In the genomic region with DNA sequence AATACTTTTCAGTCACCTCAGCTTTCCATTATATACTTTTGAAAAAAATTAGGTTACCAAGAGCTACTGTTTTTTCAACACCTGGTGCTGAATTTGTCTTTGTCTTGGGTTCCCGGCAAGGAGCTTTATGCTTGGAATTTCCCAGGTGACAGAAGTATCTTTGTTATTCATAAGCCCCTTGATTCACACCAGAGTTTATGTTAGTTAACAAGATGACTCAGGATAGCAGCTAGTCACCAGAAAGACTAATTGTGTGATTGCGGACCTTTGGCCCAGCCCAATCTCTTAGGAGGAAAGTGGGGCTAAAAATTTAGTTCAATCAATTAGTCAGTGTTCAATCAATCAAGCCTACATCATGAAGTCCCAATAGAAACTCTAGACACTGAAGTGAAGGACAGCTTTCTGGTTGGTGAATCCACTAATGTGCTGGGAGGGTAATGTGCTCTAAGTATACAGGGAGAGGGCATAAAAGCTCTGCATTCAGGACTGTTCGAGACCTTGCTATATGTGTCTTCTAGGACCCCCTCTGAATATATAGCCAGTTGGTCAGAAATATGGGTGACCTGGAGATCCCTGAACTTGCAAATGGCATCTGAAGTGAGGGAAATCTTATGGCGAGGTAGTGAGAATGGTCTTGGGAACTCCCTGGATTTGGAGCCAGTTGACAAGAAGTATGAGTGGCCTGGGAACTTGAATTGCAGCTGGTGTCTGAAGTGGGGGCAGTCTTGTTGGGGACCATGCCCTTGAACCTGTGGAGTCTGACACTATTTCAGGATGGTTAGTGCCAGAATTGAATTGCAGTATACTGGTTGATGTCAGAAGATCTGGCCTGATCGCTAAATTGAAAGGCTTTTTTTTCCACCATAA, we compare ENCODE assay signal across 11 cellular contexts. TPM values are rescaled to one million over a fixed set of nuclear protein-coding genes. Genes with fewer than 3 reads are reported as not detected.
A peak's percentile ranks its signal among the peaks of the same experiment; 100 is the strongest.
DNase-seq lines count a peak whose midpoint lies in the region; TF ChIP-seq lines count a peak whose summit lies in the region.
"Had no signal": no experiment of that assay in that cellular context is flagged by ENCODE, and none has a peak within 500 bp of the region (broad histone marks: within the 10 kb centered on the region; RNA-seq: fewer than 3 reads in every experiment).

No MANE protein-coding gene starts in this region.

- 49% methylated on average over 4 of the region's 5 CpGs for WGBS in HUES64
- 57 to 100% methylated on average over 3 to 5 of the region's 5 CpGs for WGBS in endodermal cell (ENCODE audit: insufficient coverage in 1 of 2, insufficient read length in 1 of 2), 2 experiments
- no CpG with 5 or more reads among the region's 5 CpGs for WGBS in neuronal stem cell (ENCODE audit: extremely low coverage in 2 of 2, insufficient read length in 2 of 2, insufficient replicate concordance in 1 of 2), 2 donors

- H3K4me3 ChIP-seq in GM12865 (ENCODE audit: low read depth, low read length) (no peak overlapping the region), HUES64 (ENCODE audit: low read length) (peak overlapping the region; percentile 20; the same call in 1 of the 2 replicates), endodermal cell (ENCODE audit: low read length) (peak overlapping the region; percentile 16), neuronal stem cell (ENCODE audit: low read length in 2 of 2) (no peak overlapping the region), brain microvascular endothelial cell (ENCODE audit: low read depth, low read length) (no peak overlapping the region)
- H3K4me3 ChIP-seq: esophagus squamous epithelium, MG63 had no signal

- H3K4me1 Mint-ChIP-seq in endodermal cell: peaks cover 20% of the 10 kb centered on the region

- H3K4me1 ChIP-seq in HUES64 (ENCODE audit: insufficient read depth, low read length) (peaks cover 23% of the 10 kb centered on the region), endodermal cell (ENCODE audit: control insufficient read depth, insufficient read depth, low read length) (no peaks in the 10 kb centered on the region), neuronal stem cell (ENCODE audit: control insufficient read depth in 2 of 2, insufficient read depth in 1 of 2, low read depth in 1 of 2, low read length in 2 of 2) (peaks cover 3 to 4% of the 10 kb centered on the region in 2 donors)

- no peak overlapping the region for H2BK120ac ChIP-seq in neuronal stem cell (ENCODE audit: low read depth, low read length)

- H3K23ac ChIP-seq in neuronal stem cell (ENCODE audit: low read depth, low read length, poor library complexity): no peak overlapping the region

- no peak overlapping the region for H3K18ac ChIP-seq in neuronal stem cell (ENCODE audit: low read length)

- H2BK5ac ChIP-seq in neuronal stem cell (ENCODE audit: low read length): no peak overlapping the region

- H3K27ac Mint-ChIP-seq in endodermal cell: peak overlapping the region; percentile 32

- no peak overlapping the region for H2BK15ac ChIP-seq in neuronal stem cell (ENCODE audit: low read length)

- no peak overlapping the region for H4K8ac ChIP-seq in neuronal stem cell (ENCODE audit: low read depth, low read length)

- no peaks in the 10 kb centered on the region for H3K27me3 Mint-ChIP-seq in endodermal cell (ENCODE audit: insufficient read depth)

- no peak overlapping the region for H2AFZ ChIP-seq in neuronal stem cell (ENCODE audit: low read length)

- H3K4ac ChIP-seq in neuronal stem cell (ENCODE audit: low read length): no peak overlapping the region

- H3K27ac ChIP-seq in HUES64 (ENCODE audit: low read depth, low read length) (peak overlapping the region; percentile 81), endodermal cell (ENCODE audit: low read depth, low read length) (no peak overlapping the region), neuronal stem cell (replicated peaks; ENCODE audit: low read length) (peak overlapping the region; percentile 3), brain microvascular endothelial cell (no peak overlapping the region)

- H3K36me3 ChIP-seq in HUES64 (ENCODE audit: insufficient read depth, low read length) (peaks cover 42% of the 10 kb centered on the region), endodermal cell (ENCODE audit: control insufficient read depth, insufficient read depth, low read length) (peaks cover 35% of the 10 kb centered on the region), neuronal stem cell (replicated peaks in 1 of 2; ENCODE audit: control insufficient read depth in 2 of 2, insufficient read depth in 2 of 2, low read length in 2 of 2) (peaks cover 10 to 62% of the 10 kb centered on the region in 2 donors), brain microvascular endothelial cell (replicated peaks) (peaks cover 16% of the 10 kb centered on the region)

- DNase-seq in GM12865 (ENCODE audit: low read depth) (peak; percentile 18), endodermal cell (peak; percentile 68), neuronal stem cell (ENCODE audit: low spot score) (no peak), brain microvascular endothelial cell (no peak)
- no peak for DNase-seq in activated CD4-positive, alpha-beta T cell treated with anti-CD3 and anti-CD28 coated beads for 48 hours
- no peak for DNase-seq in activated CD8-positive, alpha-beta memory T cell treated with anti-CD3 and anti-CD28 coated beads, Interleukin-2, amount 50 U/mL, for 48 hours
- DNase-seq: esophagus squamous epithelium, MG63, SHP77 had no signal

- H3K4me3 Mint-ChIP-seq in endodermal cell: no peak overlapping the region
- H3K4me3 Mint-ChIP-seq: neural crest cell had no signal

- no peak overlapping the region for H3K4me2 ChIP-seq in neuronal stem cell (ENCODE audit: insufficient read depth, low read length, poor library complexity, severe bottlenecking)

- H2BK12ac ChIP-seq in neuronal stem cell (ENCODE audit: low read length): no peak overlapping the region

- TF ChIP-seq CTCF in GM12865 (IDR thresholded peaks at IDR 0.05; ENCODE audit: insufficient read depth, low read depth, low read length, missing control alignments) (no peak), endodermal cell (conservative IDR thresholded peaks at IDR 0.05) (no peak), brain microvascular endothelial cell (IDR thresholded peaks at IDR 0.05; ENCODE audit: low read depth, low read length, missing control alignments) (no peak)

- in situ Hi-C loops in brain microvascular endothelial cell (cut with HindIII; ENCODE audit: low pct_ligation_motif_present, low sequenced_read_pairs): no loop called here

- H3K27me3 ChIP-seq in HUES64 (ENCODE audit: insufficient read depth, low read length): no peaks in the 10 kb centered on the region
- no peaks in the 10 kb centered on the region for H3K27me3 ChIP-seq in endodermal cell (ENCODE audit: control insufficient read depth, insufficient read depth, low read length, poor library complexity, severe bottlenecking)
- H3K27me3 ChIP-seq in neuronal stem cell (ENCODE audit: control insufficient read depth in 3 of 3, insufficient read depth in 3 of 3, low read depth in 1 of 3, low read length in 3 of 3): no peaks in the 10 kb centered on the region
- H3K27me3 ChIP-seq in brain microvascular endothelial cell (replicated peaks): no peaks in the 10 kb centered on the region
- H3K27me3 ChIP-seq: esophagus squamous epithelium, MG63 had no signal

- peak overlapping the region; percentile 59 for H3K9ac ChIP-seq in HUES64 (ENCODE audit: low read depth, low read length)
- no peak overlapping the region for H3K9ac ChIP-seq in endodermal cell (ENCODE audit: extremely low read depth, low read length, poor library complexity, severe bottlenecking)
- no peak overlapping the region for H3K9ac ChIP-seq in neuronal stem cell (ENCODE audit: low read depth, low read length, poor library complexity)

- H3K36me3 Mint-ChIP-seq in endodermal cell (ENCODE audit: low read depth): peaks cover 33% of the 10 kb centered on the region

- H3K14ac ChIP-seq in neuronal stem cell (ENCODE audit: low read length): no peak overlapping the region

- H3K79me1 ChIP-seq in neuronal stem cell (ENCODE audit: low read depth, low read length): no peaks in the 10 kb centered on the region

- no peak overlapping the region for H4K91ac ChIP-seq in neuronal stem cell (ENCODE audit: low read depth, low read length, poor library complexity)

- H3K9me3 ChIP-seq in HUES64 (ENCODE audit: insufficient read depth, low read depth, low read length) (peaks cover 15% of the 10 kb centered on the region), endodermal cell (ENCODE audit: control insufficient read depth, low read length) (peaks cover 31% of the 10 kb centered on the region), neuronal stem cell (replicated peaks in 1 of 2; ENCODE audit: control insufficient read depth in 2 of 2, insufficient read depth in 1 of 2, low read depth in 1 of 2, low read length in 2 of 2) (peaks cover 7 to 30% of the 10 kb centered on the region in 2 donors)

- H2AK5ac ChIP-seq in neuronal stem cell (ENCODE audit: low read depth, low read length): no peak overlapping the region

- peaks cover 21% of the 10 kb centered on the region for H3K9me3 Mint-ChIP-seq in endodermal cell
- H3K9me3 Mint-ChIP-seq: neural crest cell had no signal

RNA-seq across cellular contexts. Expression of a gene that starts 16.2 kb away (rescaled TPM):
- 42.0 TPM for polyA plus RNA-seq in HUES64 (2013, experiment 1 of 2)
- 47.5 TPM for polyA plus RNA-seq in HUES64 (2013, experiment 2 of 2)
- 10 to 100 TPM; 47.7 to 59.4 TPM for total RNA-seq in endodermal cell
- 70.9 TPM for polyA plus RNA-seq in endodermal cell (2013, experiment 1 of 2)
- 74.4 TPM for polyA plus RNA-seq in endodermal cell (2013, experiment 2 of 2)
- polyA plus RNA-seq in neuronal stem cell (2013, experiment 1 of 2): 37.6 TPM
- 37.5 TPM for polyA plus RNA-seq in neuronal stem cell (2013, experiment 2 of 2)

RNA-seq across cellular contexts. Expression of a gene that starts 24.8 kb away (rescaled TPM):
- polyA plus RNA-seq in HUES64 (2013, experiment 1 of 2): 230 TPM
- polyA plus RNA-seq in HUES64 (2013, experiment 2 of 2): 208 TPM
- total RNA-seq in endodermal cell: 100 to 1,000 TPM; 399 to 472 TPM
- polyA plus RNA-seq in endodermal cell (2013, experiment 1 of 2): 241 TPM
- polyA plus RNA-seq in endodermal cell (2013, experiment 2 of 2): 240 TPM
- polyA plus RNA-seq in neuronal stem cell (2013, experiment 1 of 2): 1,152 TPM
- 1,071 TPM for polyA plus RNA-seq in neuronal stem cell (2013, experiment 2 of 2)

Comparison
In these comparisons a context has a peak if more than half of its experiments do, and no peak if none do; other contexts are left out.
1. DNase-seq: peak in GM12865 (single experiment) and endodermal cell (single experiment); none in neuronal stem cell (single experiment), brain microvascular endothelial cell (single experiment), activated CD4-positive, alpha-beta T cell treated with anti-CD3 and anti-CD28 coated beads for 48 hours (single experiment) and activated CD8-positive, alpha-beta memory T cell treated with anti-CD3 and anti-CD28 coated beads, Interleukin-2, amount 50 U/mL, for 48 hours (single experiment).
2. H3K4me3 ChIP-seq: peak in HUES64 (single experiment) and endodermal cell (single experiment); none in GM12865 (single experiment), neuronal stem cell (0 of 2) and brain microvascular endothelial cell (single experiment).
3. H3K27ac ChIP-seq: peak in HUES64 (single experiment) and neuronal stem cell (single experiment); none in endodermal cell (single experiment) and brain microvascular endothelial cell (single experiment).